ENCODE assay signal across 15 cellular contexts in genomic region chr22:32518848-32519247, GRCh38. TPM values are rescaled to one million over a fixed set of nuclear protein-coding genes. Genes with fewer than 3 reads are reported as not detected.
A peak's percentile ranks its signal among the peaks of the same experiment; 100 is the strongest.
DNase-seq lines count a peak whose midpoint lies in the region; ATAC-seq and TF ChIP-seq lines count a peak whose summit lies in the region.
"Had no signal": no experiment of that assay in that cellular context is flagged by ENCODE, and none has a peak within 500 bp of the region (broad histone marks: within the 10 kb centered on the region; RNA-seq: fewer than 3 reads in every experiment).

No MANE protein-coding gene starts in this region.

- H3K27ac Mint-ChIP-seq in neural crest cell (ENCODE audit: unreplicated experiment) = no peak overlapping the region
- no peak overlapping the region for H3K27ac Mint-ChIP-seq in effector memory CD8-positive, alpha-beta T cell
- H3K27ac Mint-ChIP-seq: activated naive CD8-positive, alpha-beta T cell treated with anti-CD3 and anti-CD28 coated beads, Interleukin-2, amount 10 ng/mL, durations not matched to agents 7 days and 5 days had no signal

- intact Hi-C loops in posterior vena cava (cut with DNase I) = no loop called here
- intact Hi-C loops in left cardiac atrium (cut with DNase I) = no loop called here

- TF ChIP-seq EP300 in Ishikawa (IDR thresholded peaks at IDR 0.05; ENCODE audit: borderline replicate concordance) = no peak

- no peaks in the 10 kb centered on the region for H3K9me3 ChIP-seq in WERI-Rb-1 (ENCODE audit: severe bottlenecking)
- H3K9me3 ChIP-seq: Peyer's patch had no signal

- no peak overlapping the region for H3K4me3 ChIP-seq in WERI-Rb-1 (ENCODE audit: low read depth, low read length)
- H3K4me3 ChIP-seq: Peyer's patch, stomach had no signal

- no peak overlapping the region for H3K4me3 Mint-ChIP-seq in neural crest cell
- H3K4me3 Mint-ChIP-seq in effector memory CD8-positive, alpha-beta T cell = no peak overlapping the region
- H3K4me3 Mint-ChIP-seq: activated naive CD8-positive, alpha-beta T cell treated with anti-CD3 and anti-CD28 coated beads, Interleukin-2, amount 10 ng/mL, durations not matched to agents 7 days and 5 days had no signal

- no peak for ATAC-seq in effector memory CD8-positive, alpha-beta T cell (replicated peaks)
- no peak for ATAC-seq in left cardiac atrium

- H3K36me3 Mint-ChIP-seq in neural crest cell (ENCODE audit: low read depth) = peaks cover 10% of the 10 kb centered on the region
- H3K36me3 Mint-ChIP-seq in effector memory CD8-positive, alpha-beta T cell (ENCODE audit: insufficient read depth) = no peaks in the 10 kb centered on the region
- H3K36me3 Mint-ChIP-seq: activated naive CD8-positive, alpha-beta T cell treated with anti-CD3 and anti-CD28 coated beads, Interleukin-2, amount 10 ng/mL, durations not matched to agents 7 days and 5 days had no signal

- H3K4me1 Mint-ChIP-seq in neural crest cell = peaks cover 21% of the 10 kb centered on the region
- no peaks in the 10 kb centered on the region for H3K4me1 Mint-ChIP-seq in effector memory CD8-positive, alpha-beta T cell (ENCODE audit: low read depth in 2 of 2)
- H3K4me1 Mint-ChIP-seq: activated naive CD8-positive, alpha-beta T cell treated with anti-CD3 and anti-CD28 coated beads, Interleukin-2, amount 10 ng/mL, durations not matched to agents 7 days and 5 days had no signal

- peak; percentile 84 for TF ChIP-seq CTCF in WERI-Rb-1 (IDR thresholded peaks at IDR 0.05; ENCODE audit: low read depth, low read length)
- peak; percentile 33 for TF ChIP-seq CTCF in neural crest cell (conservative IDR thresholded peaks at IDR 0.05)

- TF ChIP-seq RAD21 in Ishikawa (IDR thresholded peaks at IDR 0.05; ENCODE audit: low read depth) = peak; percentile 14; the same call in 1 of the 2 replicates

- no peaks in the 10 kb centered on the region for H3K27me3 Mint-ChIP-seq in neural crest cell (ENCODE audit: low read depth)
- peaks cover 0 to 6% of the 10 kb centered on the region in 2 donors for H3K27me3 Mint-ChIP-seq in effector memory CD8-positive, alpha-beta T cell

- peaks cover 2% of the 10 kb centered on the region for H3K9me3 Mint-ChIP-seq in neural crest cell
- no peaks in the 10 kb centered on the region for H3K9me3 Mint-ChIP-seq in effector memory CD8-positive, alpha-beta T cell
- H3K9me3 Mint-ChIP-seq: activated naive CD8-positive, alpha-beta T cell treated with anti-CD3 and anti-CD28 coated beads, Interleukin-2, amount 10 ng/mL, durations not matched to agents 7 days and 5 days had no signal

- H3K27me3 ChIP-seq in WERI-Rb-1 (ENCODE audit: insufficient read depth, low read depth, severe bottlenecking) = no peaks in the 10 kb centered on the region
- H3K27me3 ChIP-seq: Peyer's patch, stomach had no signal

- no peaks in the 10 kb centered on the region for H3K36me3 ChIP-seq in WERI-Rb-1
- H3K36me3 ChIP-seq: Peyer's patch had no signal

- peak; percentile 8 for DNase-seq in SKM-1 treated with dmso at 0.1 percent for 144 hours (lab: John Stamatoyannopoulos, UW; ENCODE audit: unreplicated experiment)
- DNase-seq in SKM-1 (lab: John Stamatoyannopoulos, UW; ENCODE audit: unreplicated experiment) = no peak
- no peak for DNase-seq in WERI-Rb-1
- no peak for DNase-seq in neural crest cell (ENCODE audit: low read depth, low spot score)
- no peak for DNase-seq in effector memory CD8-positive, alpha-beta T cell
- no peak for DNase-seq in posterior vena cava (ENCODE audit: low spot score)
- no peak for DNase-seq in left cardiac atrium
- DNase-seq: activated CD4-positive, alpha-beta T cell treated with anti-CD3 and anti-CD28 coated beads for 4 hours; activated naive CD8-positive, alpha-beta T cell treated with anti-CD3 and anti-CD28 coated beads, Interleukin-2, amount 10 ng/mL, durations not matched to agents 7 days and 5 days; C1 segment of cervical spinal cord; Peyer's patch; stimulated activated CD4-positive, alpha-beta T cell treated with anti-CD3 and anti-CD28 coated beads, Interleukin-2, amount 100 ng/mL, for 24 hours; stomach had no signal

- H3K27ac ChIP-seq in WERI-Rb-1 = no peak overlapping the region
- H3K27ac ChIP-seq: Peyer's patch, stomach had no signal

TF ChIP-seq in Ishikawa, 13 proteins besides CTCF, POLR2A, EP300 and RAD21:
- TF ChIP-seq CREB1 (IDR thresholded peaks at IDR 0.05; ENCODE audit: low read depth) = no peak
- TF ChIP-seq TEAD4 (IDR thresholded peaks at IDR 0.05) = no peak
- no peak for TF ChIP-seq FOXM1 (IDR thresholded peaks at IDR 0.05; ENCODE audit: borderline replicate concordance, low read depth)
- TF ChIP-seq YY1 (IDR thresholded peaks at IDR 0.05; ENCODE audit: low read depth) = no peak
- no peak for TF ChIP-seq CEBPB (IDR thresholded peaks at IDR 0.05)
- no peak for TF ChIP-seq TCF12 (IDR thresholded peaks at IDR 0.05; ENCODE audit: low read depth)
- TF ChIP-seq EGR1 (IDR thresholded peaks at IDR 0.05) = no peak
- no peak for TF ChIP-seq NFIC (IDR thresholded peaks at IDR 0.05)
TF ChIP-seq in Ishikawa: peak in this region for 0.

RNA-seq across cellular contexts. Expression of gene FBXO7, which starts 44.2 kb away (rescaled TPM):
- total RNA-seq in neural crest cell = 82.0 and 82.8 TPM in 2 replicates
- total RNA-seq in posterior vena cava = 10 to 100 TPM; 69.3 to 70.3 TPM
- total RNA-seq in left cardiac atrium = 10 to 100 TPM; 40.0 to 48.4 TPM

RNA-seq across cellular contexts. Expression of gene BPIFC, which starts 54.6 kb away (rescaled TPM):
- total RNA-seq in neural crest cell (not detected in 2 replicates), posterior vena cava (not detected), left cardiac atrium (not detected)
- total RNA-seq: activated naive CD8-positive, alpha-beta T cell treated with anti-CD3 and anti-CD28 coated beads, Interleukin-2, amount 10 ng/mL, durations not matched to agents 7 days and 5 days; M059J; Peyer's patch; stomach had no signal
